Comparison of ENCODE assay signal across 26 cellular contexts in the genomic region with DNA sequence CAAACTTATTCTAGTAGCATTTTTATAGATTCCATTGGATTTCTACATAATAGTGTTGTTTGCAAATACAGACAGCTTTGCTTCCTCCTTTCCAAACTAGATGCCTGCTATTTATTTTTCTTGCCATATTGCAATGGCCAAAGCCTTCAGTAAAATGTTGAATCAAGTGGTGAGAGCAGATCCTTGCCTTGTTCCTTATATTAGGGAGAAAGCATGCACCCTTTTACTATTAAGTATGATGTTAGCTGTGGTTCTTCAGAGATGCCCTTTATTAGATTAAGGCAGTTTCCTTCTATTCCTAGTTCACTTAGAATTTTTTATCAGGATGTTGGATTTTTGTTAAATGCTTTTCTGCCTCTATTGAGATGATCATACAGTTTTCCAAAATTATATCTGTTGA.
DNase-seq lines count a peak whose midpoint lies in the region; ATAC-seq, FAIRE-seq and TF ChIP-seq lines count a peak whose summit lies in the region.
"Had no signal": no experiment of that assay in that cellular context is flagged by ENCODE, and none has a peak within 500 bp of the region (broad histone marks: within the 10 kb centered on the region; RNA-seq: fewer than 3 reads in every experiment).

No MANE protein-coding gene starts in this region.

- H3K27ac ChIP-seq in A549 (no peak overlapping the region), endodermal cell (ENCODE audit: low read depth, low read length) (no peak overlapping the region)
- H3K27ac ChIP-seq: 22Rv1, BLaER1 had no signal

- no peak for TF ChIP-seq POLR2A in A549 (IDR thresholded peaks at IDR 0.05; ENCODE audit: low read length)

- no peak for TF ChIP-seq RAD21 in A549 (conservative IDR thresholded peaks at IDR 0.05 in 1 of 2, IDR thresholded peaks at IDR 0.05 in 1 of 2)

- no peak overlapping the region for H3K4me3 Mint-ChIP-seq in WTC11
- H3K4me3 Mint-ChIP-seq in endodermal cell = no peak overlapping the region
- H3K4me3 Mint-ChIP-seq: CD14-positive monocyte; CD4-positive, alpha-beta memory T cell; CD4-positive, CD25-positive, alpha-beta regulatory T cell; CD8-positive, alpha-beta memory T cell had no signal

- ATAC-seq in A549 = no peak
- ATAC-seq in WTC11 = no peak
- no peak for ATAC-seq in GM18861 (IDR thresholded peaks at IDR 0.05; ENCODE audit: unreplicated experiment)
- ATAC-seq: GM12878 had no signal

- no peaks in the 10 kb centered on the region; the same call in 1 of the 2 replicates for H3K27me3 Mint-ChIP-seq in WTC11 (ENCODE audit: low read depth)
- H3K27me3 Mint-ChIP-seq in endodermal cell (ENCODE audit: insufficient read depth) = peaks cover 3% of the 10 kb centered on the region

- H3K27ac Mint-ChIP-seq in WTC11 (no peak overlapping the region), endodermal cell (no peak overlapping the region)
- H3K27ac Mint-ChIP-seq: CD14-positive monocyte; CD4-positive, alpha-beta memory T cell; CD4-positive, CD25-positive, alpha-beta regulatory T cell; CD8-positive, alpha-beta memory T cell had no signal

- DNase-seq in A549 (ENCODE audit: low read depth in 1 of 2, low spot score in 1 of 2) (no peak), WTC11 (ENCODE audit: low spot score) (no peak), endodermal cell (no peak), SIG-M5 (lab: John Stamatoyannopoulos, UW) (no peak)
- DNase-seq: ACHN; BE2C; C1 segment of cervical spinal cord; CD4-positive, alpha-beta memory T cell; CD4-positive, CD25-positive, alpha-beta regulatory T cell; CD8-positive, alpha-beta memory T cell; COR-L47; DMS 273 treated with DMSO at 0.1 percent for 48 hours; DMS153; DMS53; DMS79; DND-41; EL; GDM1 had no signal

- no peak overlapping the region for H3K4me2 ChIP-seq in A549
- H3K4me2 ChIP-seq: BLaER1 had no signal

- POLR2A ChIA-PET in A549 (lab: Yijun Ruan, JAX) = no interaction called here
- POLR2A ChIA-PET in WTC11 (lab: Charles Lee) = no interaction called here

- peaks cover 12% of the 10 kb centered on the region for H3K36me3 Mint-ChIP-seq in WTC11
- H3K36me3 Mint-ChIP-seq in endodermal cell (ENCODE audit: low read depth) = peaks cover 10% of the 10 kb centered on the region
- H3K36me3 Mint-ChIP-seq: CD14-positive monocyte; CD4-positive, alpha-beta memory T cell; CD4-positive, CD25-positive, alpha-beta regulatory T cell; CD8-positive, alpha-beta memory T cell had no signal

- CTCF ChIA-PET in A549 (lab: Yijun Ruan, JAX) = interaction anchor here (1.0 kb wide), 1 partner anchor 190 kb away, joined by 3 read pairs; no protein-coding TSS in a partner anchor
- CTCF ChIA-PET in WTC11 (lab: Charles Lee) = no interaction called here

- peaks cover 27% of the 10 kb centered on the region for H3K9me3 Mint-ChIP-seq in WTC11
- peaks cover 27% of the 10 kb centered on the region for H3K9me3 Mint-ChIP-seq in endodermal cell

- H3K4me1 Mint-ChIP-seq in WTC11 = no peaks in the 10 kb centered on the region
- H3K4me1 Mint-ChIP-seq in endodermal cell = peaks cover 15% of the 10 kb centered on the region
- H3K4me1 Mint-ChIP-seq: CD4-positive, alpha-beta memory T cell; CD4-positive, CD25-positive, alpha-beta regulatory T cell; CD8-positive, alpha-beta memory T cell had no signal

- no peak overlapping the region for H3K4me3 ChIP-seq in A549
- H3K4me3 ChIP-seq in endodermal cell (ENCODE audit: low read length) = peak overlapping the region; percentile 62
- H3K4me3 ChIP-seq: BLaER1, GM12878 had no signal

- no peaks in the 10 kb centered on the region for H3K27me3 ChIP-seq in endodermal cell (ENCODE audit: control insufficient read depth, insufficient read depth, low read length, poor library complexity, severe bottlenecking)
- H3K27me3 ChIP-seq: BE2C, BLaER1 had no signal

- TF ChIP-seq EP300 in A549 (IDR thresholded peaks at IDR 0.05) = no peak

- H3K9ac ChIP-seq in endodermal cell (ENCODE audit: extremely low read depth, low read length, poor library complexity, severe bottlenecking) = no peak overlapping the region
- H3K9ac ChIP-seq: BLaER1 had no signal

- TF ChIP-seq CTCF in A549 (IDR thresholded peaks at IDR 0.05) (no peak), WTC11 (IDR thresholded peaks at IDR 0.05) (no peak), endodermal cell (conservative IDR thresholded peaks at IDR 0.05) (no peak)

- no peaks in the 10 kb centered on the region for H3K36me3 ChIP-seq in endodermal cell (ENCODE audit: control insufficient read depth, insufficient read depth, low read length)
- H3K36me3 ChIP-seq: BE2C, BLaER1 had no signal

- no peak for FAIRE-seq in A549 (lab: Jason Lieb, UNC)
- FAIRE-seq: GM12878, GM12892, GM18507, GM19239 had no signal

- 0 out of 3 replicates have a peak, but pooled peaks cover 3% of the 10 kb centered on the region for H3K4me1 ChIP-seq in A549
- H3K4me1 ChIP-seq in endodermal cell (ENCODE audit: control insufficient read depth, insufficient read depth, low read length) = peaks cover 3% of the 10 kb centered on the region
- H3K4me1 ChIP-seq: BE2C, BLaER1 had no signal

- peaks cover 10% of the 10 kb centered on the region; the same call in 2 of the 3 replicates for H3K9me3 ChIP-seq in A549
- H3K9me3 ChIP-seq in endodermal cell (ENCODE audit: control insufficient read depth, low read length) = peaks cover 23% of the 10 kb centered on the region
- H3K9me3 ChIP-seq: BE2C had no signal

TF ChIP-seq in A549, 52 proteins besides CTCF, POLR2A, EP300 and RAD21:
- TF ChIP-seq BHLHE40 (IDR thresholded peaks at IDR 0.05; ENCODE audit: low read depth, low read length) (no peak), KDM1A (IDR thresholded peaks at IDR 0.05; ENCODE audit: low read depth) (peak; percentile 76), RARB (CRISPR knock-in tag; IDR thresholded peaks at IDR 0.05) (no peak)
- TF ChIP-seq, protein P1, sequence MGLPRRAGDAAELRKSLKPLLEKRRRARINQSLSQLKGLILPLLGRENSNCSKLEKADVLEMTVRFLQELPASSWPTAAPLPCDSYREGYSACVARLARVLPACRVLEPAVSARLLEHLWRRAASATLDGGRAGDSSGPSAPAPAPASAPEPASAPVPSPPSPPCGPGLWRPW (IDR thresholded peaks at IDR 0.05) = no peak

TF ChIP-seq in WTC11, 78 proteins besides CTCF, POLR2A, EP300 and RAD21:
- TF ChIP-seq KAT7 (CRISPR knock-in tag; IDR thresholded peaks at IDR 0.05; ENCODE audit: borderline replicate concordance) (no peak), NFATC4 (CRISPR knock-in tag; IDR thresholded peaks at IDR 0.05) (no peak), GTF2I (CRISPR knock-in tag; conservative IDR thresholded peaks at IDR 0.05) (peak; percentile 48; the same call in 1 of the 2 replicates)
- TF ChIP-seq, protein P2, sequence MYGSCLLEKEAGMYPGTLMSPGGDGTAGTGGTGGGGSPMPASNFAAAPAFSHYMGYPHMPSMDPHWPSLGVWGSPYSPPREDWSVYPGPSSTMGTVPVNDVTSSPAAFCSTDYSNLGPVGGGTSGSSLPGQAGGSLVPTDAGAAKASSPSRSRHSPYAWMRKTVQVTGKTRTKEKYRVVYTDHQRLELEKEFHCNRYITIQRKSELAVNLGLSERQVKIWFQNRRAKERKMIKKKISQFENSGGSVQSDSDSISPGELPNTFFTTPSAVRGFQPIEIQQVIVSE (CRISPR knock-in tag; IDR thresholded peaks at IDR 0.05; ENCODE audit: borderline replicate concordance) = no peak
TF ChIP-seq in WTC11: peak in this region for 1.
